Comparison of ENCODE assay signal across 1 cellular context in genomic region chr6:28866342-28867077, GRCh38.
TF ChIP-seq lines count a peak whose summit lies in the region.

No MANE protein-coding gene starts in this region.

TF ChIP-seq in HepG2, 621 proteins besides CTCF, POLR2A, EP300 and RAD21 (continued from another document and continues in another):
- no peak for TF ChIP-seq ZNF382 (CRISPR knock-in tag; IDR thresholded peaks at IDR 0.05; ENCODE audit: borderline replicate concordance)
- TF ChIP-seq, protein P1, sequence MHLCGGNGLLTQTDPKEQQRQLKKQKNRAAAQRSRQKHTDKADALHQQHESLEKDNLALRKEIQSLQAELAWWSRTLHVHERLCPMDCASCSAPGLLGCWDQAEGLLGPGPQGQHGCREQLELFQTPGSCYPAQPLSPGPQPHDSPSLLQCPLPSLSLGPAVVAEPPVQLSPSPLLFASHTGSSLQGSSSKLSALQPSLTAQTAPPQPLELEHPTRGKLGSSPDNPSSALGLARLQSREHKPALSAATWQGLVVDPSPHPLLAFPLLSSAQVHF (CRISPR knock-in tag; IDR thresholded peaks at IDR 0.05), result 0 out of 2 replicates have a peak, but pooled peaks have one; percentile 38
- TF ChIP-seq KDM4B (CRISPR knock-in tag; IDR thresholded peaks at IDR 0.05), result no peak; the same call in 1 of the 2 replicates
- TF ChIP-seq, protein P2, sequence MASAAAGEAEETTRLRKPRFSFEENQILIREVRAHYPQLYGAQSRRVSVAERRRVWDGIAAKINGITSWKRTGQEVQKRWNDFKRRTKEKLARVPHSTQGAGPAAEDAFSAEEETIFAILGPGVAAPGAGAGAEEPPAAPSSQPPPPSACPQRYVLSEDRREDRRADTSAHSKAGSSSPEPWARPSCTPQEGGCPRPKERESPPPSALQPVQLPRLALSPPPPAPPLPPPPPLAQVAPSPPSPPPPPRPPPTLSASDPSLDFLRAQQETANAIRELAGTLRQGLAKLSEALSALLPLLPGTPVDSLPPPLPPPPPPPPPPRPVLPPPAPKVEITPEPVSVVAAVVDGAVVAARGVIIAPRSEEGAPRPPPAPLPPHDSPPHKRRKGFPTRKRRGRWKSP (CRISPR knock-in tag; IDR thresholded peaks at IDR 0.05), result peak; percentile 96
- TF ChIP-seq SMAD1 (CRISPR knock-in tag; IDR thresholded peaks at IDR 0.05; ENCODE audit: borderline replicate concordance, low read depth), result no peak
- TF ChIP-seq ZSCAN22 (CRISPR knock-in tag; IDR thresholded peaks at IDR 0.05), result no peak
- TF ChIP-seq ZNF230 (CRISPR knock-in tag; IDR thresholded peaks at IDR 0.05), result peak; percentile 91; the same call in 1 of the 2 replicates
- TF ChIP-seq ZNF296 (CRISPR knock-in tag; conservative IDR thresholded peaks at IDR 0.05), result peak; percentile 88; the same call in 1 of the 2 replicates
- peak; percentile 57; the same call in 1 of the 2 replicates for TF ChIP-seq MTERF4 (CRISPR knock-in tag; IDR thresholded peaks at IDR 0.05)
- no peak; the same call in 1 of the 2 replicates for TF ChIP-seq REPIN1 (CRISPR knock-in tag; IDR thresholded peaks at IDR 0.05; ENCODE audit: borderline replicate concordance, low read depth)
- no peak for TF ChIP-seq ZNF317 (CRISPR knock-in tag; IDR thresholded peaks at IDR 0.05)
- TF ChIP-seq NFIC (IDR thresholded peaks at IDR 0.05; ENCODE audit: low read length), result no peak
- peak; percentile 89 for TF ChIP-seq PHF8 (CRISPR knock-in tag; IDR thresholded peaks at IDR 0.05)
- TF ChIP-seq MIXL1 (CRISPR knock-in tag; IDR thresholded peaks at IDR 0.05), result no peak; the same call in 1 of the 2 replicates
- 0 out of 2 replicates have a peak, but pooled peaks have one; percentile 48 for TF ChIP-seq GLMP (CRISPR knock-in tag; IDR thresholded peaks at IDR 0.05; ENCODE audit: borderline replicate concordance)
- TF ChIP-seq ZNF605 (CRISPR knock-in tag; IDR thresholded peaks at IDR 0.05), result peak; percentile 92; the same call in 1 of the 2 replicates
- TF ChIP-seq ZBTB7A (CRISPR knock-in tag; IDR thresholded peaks at IDR 0.05), result peak; percentile 92
- TF ChIP-seq, protein P3, sequence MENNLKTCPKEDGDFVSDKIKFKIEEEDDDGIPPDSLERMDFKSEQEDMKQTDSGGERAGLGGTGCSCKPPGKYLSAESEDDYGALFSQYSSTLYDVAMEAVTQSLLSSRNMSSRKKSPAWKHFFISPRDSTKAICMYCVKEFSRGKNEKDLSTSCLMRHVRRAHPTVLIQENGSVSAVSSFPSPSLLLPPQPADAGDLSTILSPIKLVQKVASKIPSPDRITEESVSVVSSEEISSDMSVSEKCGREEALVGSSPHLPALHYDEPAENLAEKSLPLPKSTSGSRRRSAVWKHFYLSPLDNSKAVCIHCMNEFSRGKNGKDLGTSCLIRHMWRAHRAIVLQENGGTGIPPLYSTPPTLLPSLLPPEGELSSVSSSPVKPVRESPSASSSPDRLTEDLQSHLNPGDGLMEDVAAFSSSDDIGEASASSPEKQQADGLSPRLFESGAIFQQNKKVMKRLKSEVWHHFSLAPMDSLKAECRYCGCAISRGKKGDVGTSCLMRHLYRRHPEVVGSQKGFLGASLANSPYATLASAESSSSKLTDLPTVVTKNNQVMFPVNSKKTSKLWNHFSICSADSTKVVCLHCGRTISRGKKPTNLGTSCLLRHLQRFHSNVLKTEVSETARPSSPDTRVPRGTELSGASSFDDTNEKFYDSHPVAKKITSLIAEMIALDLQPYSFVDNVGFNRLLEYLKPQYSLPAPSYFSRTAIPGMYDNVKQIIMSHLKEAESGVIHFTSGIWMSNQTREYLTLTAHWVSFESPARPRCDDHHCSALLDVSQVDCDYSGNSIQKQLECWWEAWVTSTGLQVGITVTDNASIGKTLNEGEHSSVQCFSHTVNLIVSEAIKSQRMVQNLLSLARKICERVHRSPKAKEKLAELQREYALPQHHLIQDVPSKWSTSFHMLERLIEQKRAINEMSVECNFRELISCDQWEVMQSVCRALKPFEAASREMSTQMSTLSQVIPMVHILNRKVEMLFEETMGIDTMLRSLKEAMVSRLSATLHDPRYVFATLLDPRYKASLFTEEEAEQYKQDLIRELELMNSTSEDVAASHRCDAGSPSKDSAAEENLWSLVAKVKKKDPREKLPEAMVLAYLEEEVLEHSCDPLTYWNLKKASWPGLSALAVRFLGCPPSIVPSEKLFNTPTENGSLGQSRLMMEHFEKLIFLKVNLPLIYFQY (CRISPR knock-in tag; IDR thresholded peaks at IDR 0.05; ENCODE audit: borderline replicate concordance), result no peak
- TF ChIP-seq SIN3B (IDR thresholded peaks at IDR 0.05; ENCODE audit: low read length), result no peak
- peak; percentile 90 for TF ChIP-seq ZBTB7B (CRISPR knock-in tag; IDR thresholded peaks at IDR 0.05)
- TF ChIP-seq NFIB (CRISPR knock-in tag; IDR thresholded peaks at IDR 0.05; ENCODE audit: borderline replicate concordance), result no peak
- TF ChIP-seq ZNF3 (CRISPR knock-in tag; IDR thresholded peaks at IDR 0.05), result no peak
- TF ChIP-seq NR2F6 (IDR thresholded peaks at IDR 0.05), result no peak
- TF ChIP-seq NR2F6 (CRISPR knock-in tag; IDR thresholded peaks at IDR 0.05), result 0 out of 2 replicates have a peak, but pooled peaks have one; percentile 33
- no peak; the same call in 1 of the 2 replicates for TF ChIP-seq RFXAP (CRISPR knock-in tag; IDR thresholded peaks at IDR 0.05; ENCODE audit: borderline replicate concordance)
- TF ChIP-seq ZFP1 (CRISPR knock-in tag; IDR thresholded peaks at IDR 0.05), result no peak
- no peak for TF ChIP-seq CENPBD1 (CRISPR knock-in tag; IDR thresholded peaks at IDR 0.05; ENCODE audit: borderline replicate concordance, low read depth)
- TF ChIP-seq CBX1 (IDR thresholded peaks at IDR 0.05; ENCODE audit: low read depth), result peak; percentile 88
- no peak for TF ChIP-seq CREBL2 (CRISPR knock-in tag; IDR thresholded peaks at IDR 0.05; ENCODE audit: borderline replicate concordance)
- no peak for TF ChIP-seq SCMH1 (CRISPR knock-in tag; IDR thresholded peaks at IDR 0.05; ENCODE audit: borderline replicate concordance)
- TF ChIP-seq, protein P4, sequence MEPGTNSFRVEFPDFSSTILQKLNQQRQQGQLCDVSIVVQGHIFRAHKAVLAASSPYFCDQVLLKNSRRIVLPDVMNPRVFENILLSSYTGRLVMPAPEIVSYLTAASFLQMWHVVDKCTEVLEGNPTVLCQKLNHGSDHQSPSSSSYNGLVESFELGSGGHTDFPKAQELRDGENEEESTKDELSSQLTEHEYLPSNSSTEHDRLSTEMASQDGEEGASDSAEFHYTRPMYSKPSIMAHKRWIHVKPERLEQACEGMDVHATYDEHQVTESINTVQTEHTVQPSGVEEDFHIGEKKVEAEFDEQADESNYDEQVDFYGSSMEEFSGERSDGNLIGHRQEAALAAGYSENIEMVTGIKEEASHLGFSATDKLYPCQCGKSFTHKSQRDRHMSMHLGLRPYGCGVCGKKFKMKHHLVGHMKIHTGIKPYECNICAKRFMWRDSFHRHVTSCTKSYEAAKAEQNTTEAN (CRISPR knock-in tag; conservative IDR thresholded peaks at IDR 0.05), result peak; percentile 81
- TF ChIP-seq ATF2 (CRISPR knock-in tag; IDR thresholded peaks at IDR 0.05), result no peak; the same call in 1 of the 2 replicates
- TF ChIP-seq ZMYM4 (CRISPR knock-in tag; IDR thresholded peaks at IDR 0.05), result peak; percentile 95
- TF ChIP-seq FOXP4 (CRISPR knock-in tag; IDR thresholded peaks at IDR 0.05), result peak; percentile 59; the same call in 1 of the 2 replicates
- TF ChIP-seq ZNF446 (CRISPR knock-in tag; IDR thresholded peaks at IDR 0.05), result peak; percentile 77; the same call in 1 of the 2 replicates
- no peak for TF ChIP-seq NCOR1 (IDR thresholded peaks at IDR 0.05; ENCODE audit: borderline replicate concordance, low read length)
- peak; percentile 58; the same call in 1 of the 2 replicates for TF ChIP-seq ZNF891 (CRISPR knock-in tag; IDR thresholded peaks at IDR 0.05)
- no peak for TF ChIP-seq MLLT10 (CRISPR knock-in tag; IDR thresholded peaks at IDR 0.05)
- TF ChIP-seq, protein P5, sequence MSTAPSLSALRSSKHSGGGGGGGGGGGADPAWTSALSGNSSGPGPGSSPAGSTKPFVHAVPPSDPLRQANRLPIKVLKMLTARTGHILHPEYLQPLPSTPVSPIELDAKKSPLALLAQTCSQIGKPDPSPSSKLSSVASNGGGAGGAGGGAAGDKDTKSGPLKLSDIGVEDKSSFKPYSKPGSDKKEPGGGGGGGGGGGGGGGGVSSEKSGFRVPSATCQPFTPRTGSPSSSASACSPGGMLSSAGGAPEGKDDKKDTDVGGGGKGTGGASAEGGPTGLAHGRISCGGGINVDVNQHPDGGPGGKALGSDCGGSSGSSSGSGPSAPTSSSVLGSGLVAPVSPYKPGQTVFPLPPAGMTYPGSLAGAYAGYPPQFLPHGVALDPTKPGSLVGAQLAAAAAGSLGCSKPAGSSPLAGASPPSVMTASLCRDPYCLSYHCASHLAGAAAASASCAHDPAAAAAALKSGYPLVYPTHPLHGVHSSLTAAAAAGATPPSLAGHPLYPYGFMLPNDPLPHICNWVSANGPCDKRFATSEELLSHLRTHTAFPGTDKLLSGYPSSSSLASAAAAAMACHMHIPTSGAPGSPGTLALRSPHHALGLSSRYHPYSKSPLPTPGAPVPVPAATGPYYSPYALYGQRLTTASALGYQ (CRISPR knock-in tag; IDR thresholded peaks at IDR 0.05), result peak; percentile 57; the same call in 1 of the 2 replicates
- TF ChIP-seq ERF (CRISPR knock-in tag; IDR thresholded peaks at IDR 0.05), result peak; percentile 67
- no peak for TF ChIP-seq ZNF572 (CRISPR knock-in tag; IDR thresholded peaks at IDR 0.05)
- peak; percentile 79 for TF ChIP-seq TFDP1 (CRISPR knock-in tag; IDR thresholded peaks at IDR 0.05; ENCODE audit: borderline replicate concordance)
- TF ChIP-seq NR2C2 (CRISPR knock-in tag; IDR thresholded peaks at IDR 0.05; ENCODE audit: borderline replicate concordance), result peak; percentile 27; the same call in 1 of the 2 replicates
- no peak for TF ChIP-seq TCF7 (IDR thresholded peaks at IDR 0.05; ENCODE audit: low read depth)
- TF ChIP-seq, protein P6, sequence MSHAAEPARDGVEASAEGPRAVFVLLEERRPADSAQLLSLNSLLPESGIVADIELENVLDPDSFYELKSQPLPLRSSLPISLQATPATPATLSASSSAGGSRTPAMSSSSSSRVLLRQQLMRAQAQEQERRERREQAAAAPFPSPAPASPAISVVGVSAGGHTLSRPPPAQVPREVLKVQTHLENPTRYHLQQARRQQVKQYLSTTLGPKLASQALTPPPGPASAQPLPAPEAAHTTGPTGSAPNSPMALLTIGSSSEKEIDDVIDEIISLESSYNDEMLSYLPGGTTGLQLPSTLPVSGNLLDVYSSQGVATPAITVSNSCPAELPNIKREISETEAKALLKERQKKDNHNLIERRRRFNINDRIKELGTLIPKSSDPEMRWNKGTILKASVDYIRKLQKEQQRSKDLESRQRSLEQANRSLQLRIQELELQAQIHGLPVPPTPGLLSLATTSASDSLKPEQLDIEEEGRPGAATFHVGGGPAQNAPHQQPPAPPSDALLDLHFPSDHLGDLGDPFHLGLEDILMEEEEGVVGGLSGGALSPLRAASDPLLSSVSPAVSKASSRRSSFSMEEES (CRISPR knock-in tag; IDR thresholded peaks at IDR 0.05), result peak; percentile 56
- peak; percentile 28; the same call in 1 of the 2 replicates for TF ChIP-seq ZNF546 (CRISPR knock-in tag; conservative IDR thresholded peaks at IDR 0.05)
- TF ChIP-seq NR3C1 (CRISPR knock-in tag; IDR thresholded peaks at IDR 0.05), result no peak
- peak; percentile 68 for TF ChIP-seq TAF1 (CRISPR knock-in tag; IDR thresholded peaks at IDR 0.05)
